In genomic region chr4:168877779-168878491, GRCh38 we compare ENCODE assay signal across 9 cellular contexts.
DNase-seq lines count a peak whose midpoint lies in the region; ATAC-seq and TF ChIP-seq lines count a peak whose summit lies in the region.
"Had no signal": no experiment of that assay in that cellular context is flagged by ENCODE, and none has a peak within 500 bp of the region (broad histone marks: within the 10 kb centered on the region; RNA-seq: fewer than 3 reads in every experiment).

No MANE protein-coding gene starts in this region.

- peaks cover 20% of the 10 kb centered on the region for H3K4me1 Mint-ChIP-seq in activated CD4-positive, alpha-beta T cell treated with anti-CD3 and anti-CD28 coated beads, Interleukin-2, amount 10 ng/mL, durations not matched to agents 24 days and 14 days
- H3K4me1 Mint-ChIP-seq in effector memory CD8-positive, alpha-beta T cell (ENCODE audit: low read depth in 2 of 2): peaks cover 3 to 5% of the 10 kb centered on the region in 2 donors

- no peaks in the 10 kb centered on the region for H3K27me3 ChIP-seq in RWPE2 (ENCODE audit: insufficient read depth, poor library complexity, severe bottlenecking)
- no peaks in the 10 kb centered on the region for H3K27me3 ChIP-seq in muscle layer of colon (ENCODE audit: control insufficient read depth in 1 of 2, insufficient read depth in 2 of 2, low read length in 2 of 2)
- H3K27me3 ChIP-seq: SJSA1 had no signal

- peaks cover 14% of the 10 kb centered on the region for H3K36me3 Mint-ChIP-seq in activated CD4-positive, alpha-beta T cell treated with anti-CD3 and anti-CD28 coated beads, Interleukin-2, amount 10 ng/mL, durations not matched to agents 24 days and 14 days (ENCODE audit: low read depth)
- no peaks in the 10 kb centered on the region for H3K36me3 Mint-ChIP-seq in effector memory CD8-positive, alpha-beta T cell (ENCODE audit: insufficient read depth)

- intact Hi-C loops in activated CD4-positive, alpha-beta T cell treated with anti-CD3 and anti-CD28 coated beads, Interleukin-2, amount 10 ng/mL, durations not matched to agents 24 days and 14 days (cut with micrococcal nuclease): loop anchor here (1.0 to 5.0 kb wide), 4 partner anchors 10 to 45 kb away; no protein-coding TSS in a partner anchor

- H3K27ac ChIP-seq in RWPE2 (ENCODE audit: poor library complexity, severe bottlenecking): no peak overlapping the region
- peak overlapping the region; percentile 68 for H3K27ac ChIP-seq in muscle layer of colon (ENCODE audit: low read depth, low read length)
- H3K27ac ChIP-seq: SJSA1 had no signal

- H3K36me3 ChIP-seq in RWPE2 (ENCODE audit: low read depth) (peaks cover 70% of the 10 kb centered on the region), muscle layer of colon (ENCODE audit: insufficient read depth, low read length) (peaks cover 28% of the 10 kb centered on the region)

- ATAC-seq in RWPE2 (ENCODE audit: low read depth) (peak; percentile 24; the same call in 1 of the 3 replicates), HG02938 (IDR thresholded peaks at IDR 0.05; ENCODE audit: unreplicated experiment) (no peak)
- peak; percentile 70 for ATAC-seq in effector memory CD8-positive, alpha-beta T cell (replicated peaks)

- H3K27me3 Mint-ChIP-seq in activated CD4-positive, alpha-beta T cell treated with anti-CD3 and anti-CD28 coated beads, Interleukin-2, amount 10 ng/mL, durations not matched to agents 24 days and 14 days: peaks cover 43% of the 10 kb centered on the region
- peaks cover 47 to 69% of the 10 kb centered on the region in 2 donors for H3K27me3 Mint-ChIP-seq in effector memory CD8-positive, alpha-beta T cell

- H3K4me1 ChIP-seq in RWPE2 (ENCODE audit: insufficient read depth, poor library complexity, severe bottlenecking) (peaks cover 7% of the 10 kb centered on the region), muscle layer of colon (ENCODE audit: insufficient read depth, low read length) (peaks cover 83% of the 10 kb centered on the region)

- no peak overlapping the region for H3K4me3 ChIP-seq in RWPE2 (ENCODE audit: severe bottlenecking)
- H3K4me3 ChIP-seq in muscle layer of colon (ENCODE audit: low read depth in 1 of 2, low read length in 2 of 2): peak overlapping the region; percentile 18 to 46
- H3K4me3 ChIP-seq: SJSA1 had no signal

- DNase-seq in activated CD4-positive, alpha-beta T cell treated with anti-CD3 and anti-CD28 coated beads, Interleukin-2, amount 10 ng/mL, durations not matched to agents 24 days and 14 days: peak; percentile 80
- no peak for DNase-seq in activated CD4-positive, alpha-beta T cell treated with anti-CD3 and anti-CD28 coated beads for 1 hour
- peak; percentile 54 for DNase-seq in RWPE2 (ENCODE audit: low spot score)
- peak in 2 of 3 experiments; percentile 3 to 22 for DNase-seq in effector memory CD8-positive, alpha-beta T cell
- DNase-seq in ureter (ENCODE audit: low spot score): peak; percentile 49
- DNase-seq in HK-2 (ENCODE audit: unreplicated experiment): no peak

- H3K27ac Mint-ChIP-seq in activated CD4-positive, alpha-beta T cell treated with anti-CD3 and anti-CD28 coated beads, Interleukin-2, amount 10 ng/mL, durations not matched to agents 24 days and 14 days: peak overlapping the region; percentile 65
- H3K27ac Mint-ChIP-seq in effector memory CD8-positive, alpha-beta T cell: peak overlapping the region; percentile 55 to 95

- peak overlapping the region; percentile 84 for H3K4me3 Mint-ChIP-seq in activated CD4-positive, alpha-beta T cell treated with anti-CD3 and anti-CD28 coated beads, Interleukin-2, amount 10 ng/mL, durations not matched to agents 24 days and 14 days
- H3K4me3 Mint-ChIP-seq in effector memory CD8-positive, alpha-beta T cell: peak overlapping the region; percentile 81 to 96

- H3K9ac ChIP-seq in muscle layer of colon (ENCODE audit: low read length): no peak overlapping the region

- H3K9me3 Mint-ChIP-seq in activated CD4-positive, alpha-beta T cell treated with anti-CD3 and anti-CD28 coated beads, Interleukin-2, amount 10 ng/mL, durations not matched to agents 24 days and 14 days: no peaks in the 10 kb centered on the region
- no peaks in the 10 kb centered on the region for H3K9me3 Mint-ChIP-seq in effector memory CD8-positive, alpha-beta T cell

- TF ChIP-seq CTCF in RWPE2 (IDR thresholded peaks at IDR 0.05; ENCODE audit: poor library complexity, severe bottlenecking): no peak

- H3K9me3 ChIP-seq in RWPE2 (ENCODE audit: severe bottlenecking) (peaks cover 10% of the 10 kb centered on the region), muscle layer of colon (ENCODE audit: low read length) (no peaks in the 10 kb centered on the region)

Comparison
In these comparisons a context has a peak if more than half of its experiments do, and no peak if none do; other contexts are left out.
1. DNase-seq: peak in activated CD4-positive, alpha-beta T cell treated with anti-CD3 and anti-CD28 coated beads, Interleukin-2, amount 10 ng/mL, durations not matched to agents 24 days and 14 days (single experiment), RWPE2 (single experiment), effector memory CD8-positive, alpha-beta T cell (2 of 3) and ureter (single experiment); none in activated CD4-positive, alpha-beta T cell treated with anti-CD3 and anti-CD28 coated beads for 1 hour (single experiment) and HK-2 (single experiment).